Comparison of ENCODE assay signal across 1 cellular context in genomic region chr16:30075503-30076275, GRCh38.
TF ChIP-seq lines count a peak whose summit lies in the region.

PPP4C (plus strand) TSS chr16:30075994; CDS start chr16:30076378, 384 bp downstream.

TF ChIP-seq in HEK293, 187 proteins besides CTCF, POLR2A, EP300 and RAD21 (continued from another document):
- TF ChIP-seq ZNF175 (tag by site-specific recombination; IDR thresholded peaks at IDR 0.05) (no peak), ZNF548 (tag by site-specific recombination; IDR thresholded peaks at IDR 0.05) (no peak), ZNF639 (tag by site-specific recombination; IDR thresholded peaks at IDR 0.05) (0 out of 2 replicates have a peak, but pooled peaks have one; percentile 37), ZBTB11 (tag by site-specific recombination; conservative IDR thresholded peaks at IDR 0.05; ENCODE audit: low read depth) (peak; percentile 96), ZBTB44 (tag by site-specific recombination; IDR thresholded peaks at IDR 0.05) (no peak), ZBTB26 (tag by site-specific recombination; optimal IDR thresholded peaks at IDR 0.05) (peak; percentile 63), PATZ1 (tag by site-specific recombination; IDR thresholded peaks at IDR 0.05) (peak; percentile 55), ZNF324 (tag by site-specific recombination; IDR thresholded peaks at IDR 0.05) (no peak), ZNF302 (tag by site-specific recombination; IDR thresholded peaks at IDR 0.05; ENCODE audit: low read depth) (no peak), REST (tag by site-specific recombination; IDR thresholded peaks at IDR 0.05) (no peak), ZNF660 (tag by site-specific recombination; IDR thresholded peaks at IDR 0.05) (peak; percentile 87; the same call in 1 of the 2 replicates), ZNF140 (tag by site-specific recombination; IDR thresholded peaks at IDR 0.05) (no peak), MEIS1 (CRISPR knock-in tag; IDR thresholded peaks at IDR 0.05; ENCODE audit: borderline replicate concordance) (no peak), KLF9 (tag by site-specific recombination; IDR thresholded peaks at IDR 0.05; ENCODE audit: low read depth) (no peak; the same call in 1 of the 2 replicates), RBAK (tag by site-specific recombination; IDR thresholded peaks at IDR 0.05) (no peak), ZEB2 (tag by site-specific recombination; IDR thresholded peaks at IDR 0.05) (peak; percentile 68), PRDM4 (tag by site-specific recombination; IDR thresholded peaks at IDR 0.05) (no peak), MYNN (tag by site-specific recombination; IDR thresholded peaks at IDR 0.05; ENCODE audit: borderline replicate concordance) (no peak), ZNF623 (tag by site-specific recombination; IDR thresholded peaks at IDR 0.05) (0 out of 2 replicates have a peak, but pooled peaks have one; percentile 20), ZNF354C (tag by site-specific recombination; IDR thresholded peaks at IDR 0.05; ENCODE audit: borderline replicate concordance, low read depth) (no peak), GLIS2 (tag by site-specific recombination; IDR thresholded peaks at IDR 0.05) (peak; percentile 58), ZNF37A (tag by site-specific recombination; IDR thresholded peaks at IDR 0.05) (no peak), ZNF16 (tag by site-specific recombination; IDR thresholded peaks at IDR 0.05; ENCODE audit: low read depth) (no peak), ZNF624 (tag by site-specific recombination; IDR thresholded peaks at IDR 0.05) (no peak), ZNF426 (tag by site-specific recombination; IDR thresholded peaks at IDR 0.05) (no peak), ZNF830 (tag by site-specific recombination; IDR thresholded peaks at IDR 0.05; ENCODE audit: low read depth) (no peak), ZNF433 (tag by site-specific recombination; IDR thresholded peaks at IDR 0.05; ENCODE audit: low read depth) (no peak), ATF2 (tag by site-specific recombination; IDR thresholded peaks at IDR 0.05; ENCODE audit: low read depth) (no peak), ZBTB1 (tag by site-specific recombination; IDR thresholded peaks at IDR 0.05) (no peak)
